In the genomic region with DNA sequence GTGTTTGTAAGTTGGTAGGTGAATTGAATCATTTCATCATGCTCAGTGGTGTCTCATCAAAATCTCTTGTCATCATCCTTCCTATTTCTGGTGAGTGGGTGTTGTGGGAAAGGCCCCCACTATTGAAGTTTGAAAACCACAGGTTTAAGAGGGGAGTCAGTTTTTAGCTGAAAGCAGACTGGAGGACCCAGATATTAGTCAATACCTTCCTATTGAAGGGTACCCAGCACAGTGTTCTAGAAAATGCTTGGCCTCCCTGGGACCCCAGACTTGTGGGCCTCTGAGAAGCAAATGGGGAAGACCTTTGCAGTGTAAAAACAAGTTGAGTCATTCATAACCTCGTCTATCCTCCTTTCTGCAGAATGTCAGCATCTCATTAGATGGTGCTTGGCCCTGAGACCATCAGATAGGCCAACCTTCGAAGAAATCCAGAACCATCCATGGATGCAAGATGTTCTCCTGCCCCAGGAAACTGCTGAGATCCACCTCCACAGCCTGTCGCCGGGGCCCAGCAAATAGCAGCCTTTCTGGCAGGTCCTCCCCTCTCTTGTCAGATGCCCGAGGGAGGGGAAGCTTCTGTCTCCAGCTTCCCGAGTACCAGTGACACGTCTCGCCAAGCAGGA, we compare ENCODE assay signal across 9 cellular contexts. TPM values are rescaled to one million over a fixed set of nuclear protein-coding genes. Genes with fewer than 3 reads are reported as not detected.
DNase-seq lines count a peak whose midpoint lies in the region; ATAC-seq and TF ChIP-seq lines count a peak whose summit lies in the region.
"Had no signal": no experiment of that assay in that cellular context is flagged by ENCODE, and none has a peak within 500 bp of the region (broad histone marks: within the 10 kb centered on the region; RNA-seq: fewer than 3 reads in every experiment).

No MANE protein-coding gene starts in this region.

- peaks cover 37% of the 10 kb centered on the region for H3K4me1 Mint-ChIP-seq in nephron

- H3K36me3 Mint-ChIP-seq in nephron (ENCODE audit: low read depth) = peaks cover 25% of the 10 kb centered on the region

- H3K27me3 ChIP-seq in right atrium auricular region = no peaks in the 10 kb centered on the region
- H3K27me3 ChIP-seq in heart right ventricle = no peaks in the 10 kb centered on the region
- H3K27me3 ChIP-seq in HAP-1 (ENCODE audit: low read depth) = no peaks in the 10 kb centered on the region
- no peaks in the 10 kb centered on the region for H3K27me3 ChIP-seq in ascending aorta

- ATAC-seq in heart right ventricle = no peak
- no peak for ATAC-seq in HG03354 (IDR thresholded peaks at IDR 0.05; ENCODE audit: poor library complexity, severe bottlenecking, unreplicated experiment)

- H3K4me1 ChIP-seq in right atrium auricular region = peaks cover 0 to 45% of the 10 kb centered on the region in 2 donors
- H3K4me1 ChIP-seq in heart right ventricle = peaks cover 0 to 69% (median 25%) of the 10 kb centered on the region in 9 donors
- H3K4me1 ChIP-seq in HAP-1 = peaks cover 8% of the 10 kb centered on the region
- peaks cover 0 to 16% of the 10 kb centered on the region in 2 donors for H3K4me1 ChIP-seq in ascending aorta

- H3K36me3 ChIP-seq in right atrium auricular region = peaks cover 51% of the 10 kb centered on the region
- peaks cover 0 to 57% (median 22%) of the 10 kb centered on the region in 9 donors for H3K36me3 ChIP-seq in heart right ventricle
- peaks cover 51% of the 10 kb centered on the region for H3K36me3 ChIP-seq in HAP-1 (replicated peaks)
- peaks cover 34 to 37% of the 10 kb centered on the region in 2 donors for H3K36me3 ChIP-seq in ascending aorta

- DNase-seq in right atrium auricular region (ENCODE audit: low spot score) = no peak
- no peak for DNase-seq in heart right ventricle
- peak; percentile 62 for DNase-seq in activated naive CD4-positive, alpha-beta T cell treated with anti-CD3 and anti-CD28 coated beads, Interleukin-2, amount 50 U/mL, for 16 hours
- no peak for DNase-seq in HAP-1 (ENCODE audit: low spot score in 2 of 2)
- DNase-seq in ascending aorta (ENCODE audit: low spot score in 2 of 2) = no peak
- DNase-seq in HPDE6-E6E7 (ENCODE audit: extremely low spot score) = no peak
- DNase-seq: SHP77 treated with DMSO at 0.1 percent for 48 hours had no signal

- H3K9me3 ChIP-seq in right atrium auricular region (no peaks in the 10 kb centered on the region), heart right ventricle (no peaks in the 10 kb centered on the region), HAP-1 (no peaks in the 10 kb centered on the region), ascending aorta (no peaks in the 10 kb centered on the region)

- H3K27ac ChIP-seq in right atrium auricular region (peak overlapping the region; percentile 95 to 99), heart right ventricle (peak overlapping the region in 1 of 10 donors; percentile 94), ascending aorta (peak overlapping the region in 1 of 2 donors; percentile 11)

- WGBS in heart right ventricle, 2 donors = 56 to 59% methylated on average over 8 of the region's 8 CpGs

- H3K4me3 ChIP-seq in right atrium auricular region (no peak overlapping the region), heart right ventricle (peak overlapping the region in 1 of 10 donors; percentile 96), HAP-1 (no peak overlapping the region), ascending aorta (no peak overlapping the region)

- intact Hi-C loops in heart right ventricle (cut with DNase I) = loop anchor here in 9 of 10 donors (2.0 to 10.0 kb wide), 11 partner anchors 35 to 286 kb away; a partner anchor contains a TSS
- intact Hi-C loops in ascending aorta (cut with DNase I) = loop anchor here (1.0 to 2.0 kb wide), 2 partner anchors 37 to 187 kb away; a partner anchor contains a TSS

- no peaks in the 10 kb centered on the region for H3K9me3 Mint-ChIP-seq in nephron

- in situ Hi-C loops in HAP-1 (cut with MboI; ENCODE audit: low sequenced_read_pairs) = loop anchor here (5.0 to 10.0 kb wide), 2 partner anchors 121 to 149 kb away; no protein-coding TSS in a partner anchor

- no peak for TF ChIP-seq CTCF in right atrium auricular region (IDR thresholded peaks at IDR 0.05)
- TF ChIP-seq CTCF in heart right ventricle (IDR thresholded peaks at IDR 0.05) = no peak
- no peak for TF ChIP-seq CTCF in nephron (IDR thresholded peaks at IDR 0.05; ENCODE audit: unreplicated experiment in 3 of 3)
- TF ChIP-seq CTCF in ascending aorta (IDR thresholded peaks at IDR 0.05) = no peak

- H3K4me3 Mint-ChIP-seq in nephron = peak overlapping the region; percentile 7 to 74 (median 47)

- no peak overlapping the region for H3K27ac Mint-ChIP-seq in nephron

- no peaks in the 10 kb centered on the region for H3K27me3 Mint-ChIP-seq in nephron (ENCODE audit: low read depth)

RNA-seq across cellular contexts. Expression of a gene that starts 3.7 kb away (rescaled TPM):
- total RNA-seq in right atrium auricular region = 10 to 100 TPM; 28.0 to 46.2 TPM
- 100 to 1,000 TPM in 1 of 10 donors, 10 to 100 TPM in 7, 1 to 10 TPM in 2; 9.2 to 106 (median 18.0) TPM for total RNA-seq in heart right ventricle
- 10 to 100 TPM in 1 of 2 donors, 1 to 10 TPM in 1; 9.4 to 10.8 TPM for polyA plus RNA-seq in heart right ventricle
- 17.7 TPM for total RNA-seq in ascending aorta
